14 cellular contexts compared by ENCODE assay signal in the genomic region with DNA sequence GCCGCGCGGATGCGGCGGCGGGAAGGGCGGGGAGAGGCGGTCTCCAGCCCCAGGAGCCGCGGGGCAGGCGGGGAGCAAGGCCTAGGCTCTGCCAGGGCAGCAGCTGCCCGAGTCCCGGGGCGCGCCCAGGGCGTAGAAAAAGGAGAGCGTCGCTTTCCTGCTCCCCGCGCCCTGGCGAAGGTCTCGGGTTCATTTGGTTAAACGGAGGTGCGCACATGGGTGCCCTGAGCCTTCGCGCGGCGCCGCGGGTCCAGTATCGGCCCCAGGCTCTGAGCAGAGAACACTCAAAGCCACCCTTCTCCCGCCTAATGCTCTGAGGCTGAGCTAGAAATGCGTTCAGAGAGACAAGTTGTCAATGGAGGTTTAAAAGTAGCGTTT. TPM values are rescaled to one million over a fixed set of nuclear protein-coding genes. Genes with fewer than 3 reads are reported as not detected.
DNase-seq lines count a peak whose midpoint lies in the region; ATAC-seq and TF ChIP-seq lines count a peak whose summit lies in the region.
"Had no signal": no experiment of that assay in that cellular context is flagged by ENCODE, and none has a peak within 500 bp of the region (broad histone marks: within the 10 kb centered on the region; RNA-seq: fewer than 3 reads in every experiment).

No MANE protein-coding gene starts in this region.

- peaks cover 52% of the 10 kb centered on the region for H3K27me3 ChIP-seq in NT2/D1 (ENCODE audit: insufficient read depth, insufficient read length)
- H3K27me3 ChIP-seq in esophagus squamous epithelium = peaks cover 0 to 79% (median 2%) of the 10 kb centered on the region in 4 donors
- peaks cover 51% of the 10 kb centered on the region for H3K27me3 ChIP-seq in mucosa of stomach (ENCODE audit: control insufficient read depth, insufficient read depth, low read length)
- no peaks in the 10 kb centered on the region for H3K27me3 ChIP-seq in testis

- H3K9me3 ChIP-seq in NT2/D1 (ENCODE audit: insufficient read depth, low read length) = peaks cover 18% of the 10 kb centered on the region
- no peaks in the 10 kb centered on the region for H3K9me3 ChIP-seq in esophagus squamous epithelium
- no peaks in the 10 kb centered on the region for H3K9me3 ChIP-seq in mucosa of stomach (ENCODE audit: control insufficient read depth, low read length)
- no peaks in the 10 kb centered on the region for H3K9me3 ChIP-seq in testis

- TF ChIP-seq POLR2A in esophagus squamous epithelium (IDR thresholded peaks at IDR 0.05) = no peak
- no peak for TF ChIP-seq POLR2A in testis (IDR thresholded peaks at IDR 0.05)

- no peak for TF ChIP-seq CTCF in esophagus squamous epithelium (IDR thresholded peaks at IDR 0.05)
- TF ChIP-seq CTCF in testis (IDR thresholded peaks at IDR 0.05) = no peak

- no peaks in the 10 kb centered on the region for H3K36me3 ChIP-seq in NT2/D1 (ENCODE audit: insufficient read depth, insufficient read length, low read length)
- no peaks in the 10 kb centered on the region for H3K36me3 ChIP-seq in esophagus squamous epithelium
- H3K36me3 ChIP-seq in mucosa of stomach (ENCODE audit: control insufficient read depth, insufficient read depth, low read length) = no peaks in the 10 kb centered on the region
- no peaks in the 10 kb centered on the region for H3K36me3 ChIP-seq in testis (ENCODE audit: low read depth, missing control alignments)
- H3K36me3 ChIP-seq: right lobe of liver had no signal

- WGBS in esophagus squamous epithelium, 2 donors = 0 to 1% methylated on average over 2 to 22 of the region's 34 CpGs
- WGBS in testis, 2 donors = 1 to 2% methylated on average over 21 to 34 of the region's 34 CpGs

- H3K4me1 ChIP-seq in NT2/D1 (ENCODE audit: insufficient read depth, insufficient read length) = peaks cover 7% of the 10 kb centered on the region
- H3K4me1 ChIP-seq in esophagus squamous epithelium = peaks cover 0 to 33% (median 8%) of the 10 kb centered on the region in 3 donors
- H3K4me1 ChIP-seq in mucosa of stomach (ENCODE audit: control insufficient read depth, insufficient read depth, low read length) = peaks cover 5% of the 10 kb centered on the region
- peaks cover 6% of the 10 kb centered on the region for H3K4me1 ChIP-seq in testis
- H3K4me1 ChIP-seq: right lobe of liver had no signal

- ATAC-seq in GM18858 (IDR thresholded peaks at IDR 0.05; ENCODE audit: unreplicated experiment) = no peak
- no peak for ATAC-seq in HG02610 (IDR thresholded peaks at IDR 0.05; ENCODE audit: unreplicated experiment)
- ATAC-seq: activated CD4-positive, alpha-beta T cell treated with anti-CD3 and anti-CD28 coated beads for 36 hours; right lobe of liver had no signal

- H3K27ac ChIP-seq in esophagus squamous epithelium (peak overlapping the region in 3 of 4 donors; percentile 11 to 59 (median 22)), testis (peak overlapping the region in 1 of 2 donors; percentile 21)
- H3K27ac ChIP-seq: right lobe of liver had no signal

- intact Hi-C loops in esophagus squamous epithelium (cut with DNase I) (no loop called here), testis (cut with DNase I; ENCODE audit: low total_unique reads) (loop anchor here (10.0 kb wide), 1 partner anchor 116 kb away; no protein-coding TSS in a partner anchor)

- DNase-seq in NT2/D1 (ENCODE audit: low read depth, low spot score) = no peak
- no peak for DNase-seq in esophagus squamous epithelium (lab: John Stamatoyannopoulos, UW)
- no peak for DNase-seq in testis
- no peak for DNase-seq in SKM-1 treated with dmso at 0.1 percent for 144 hours (lab: John Stamatoyannopoulos, UW; ENCODE audit: unreplicated experiment)
- DNase-seq: activated CD4-positive, alpha-beta T cell treated with anti-CD3 and anti-CD28 coated beads for 36 hours; CD4-positive, alpha-beta memory T cell; Kasumi-1; mesenchymal stem cell; NCI-H2029 treated with DMSO at 0.1 percent for 48 hours; right lobe of liver had no signal

- H3K9ac ChIP-seq in NT2/D1 (ENCODE audit: insufficient read length, low read depth) (peak overlapping the region; percentile 72), mucosa of stomach (ENCODE audit: low read length) (peak overlapping the region; percentile 17)

- H3K4me3 ChIP-seq in NT2/D1 (ENCODE audit: insufficient read length, low read depth) (peak overlapping the region; percentile 75), esophagus squamous epithelium (peak overlapping the region; percentile 21 to 63 (median 46)), mucosa of stomach (ENCODE audit: low read length) (no peak overlapping the region), testis (peak overlapping the region; percentile 51 to 65)
- H3K4me3 ChIP-seq: right lobe of liver had no signal

RNA-seq across cellular contexts. Expression of a gene that starts 1.4 kb away (rescaled TPM):
- total RNA-seq in esophagus squamous epithelium = 1 to 10 TPM in 1 of 4 donors, under 1 TPM in 3; 0.13 to 7.6 (median 0.37) TPM
- 1 to 10 TPM; 2.9 to 5.5 TPM for total RNA-seq in testis
- polyA plus RNA-seq in testis (ENCODE audit: insufficient read depth, low read depth, low replicate concordance) = 3.3 TPM
- total RNA-seq: activated CD4-positive, alpha-beta T cell treated with anti-CD3 and anti-CD28 coated beads for 36 hours; astrocyte; CD4-positive, alpha-beta memory T cell had no signal
- polyA plus RNA-seq: CD4-positive, alpha-beta memory T cell had no signal
